Comparison of ENCODE assay signal across 24 cellular contexts in the genomic region with DNA sequence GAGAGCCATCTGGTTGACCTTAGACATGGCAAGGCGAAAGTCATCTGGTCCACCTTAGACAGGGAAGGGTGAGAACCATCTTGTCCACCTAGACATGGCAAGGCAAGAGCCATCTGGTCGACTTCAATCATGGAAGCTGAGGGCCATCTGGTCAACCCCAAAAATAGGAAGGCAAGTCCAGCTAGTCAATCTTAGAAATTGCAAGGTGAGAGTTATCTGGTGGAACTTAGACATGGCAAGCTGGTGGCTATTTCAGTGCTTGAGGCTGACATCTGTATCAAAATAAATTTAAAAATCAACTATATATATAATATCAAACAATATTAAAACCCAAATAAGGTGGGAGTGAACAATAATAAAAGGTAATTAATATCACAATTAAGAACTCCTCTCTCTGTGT.
A peak's percentile ranks its signal among the peaks of the same experiment; 100 is the strongest.
DNase-seq lines count a peak whose midpoint lies in the region; ATAC-seq, FAIRE-seq and TF ChIP-seq lines count a peak whose summit lies in the region.
"Had no signal": no experiment of that assay in that cellular context is flagged by ENCODE, and none has a peak within 500 bp of the region (broad histone marks: within the 10 kb centered on the region; RNA-seq: fewer than 3 reads in every experiment).

No MANE protein-coding gene starts in this region.

- H3K27me3 Mint-ChIP-seq in CD8-positive, alpha-beta memory T cell, result peaks cover 0 to under 1% of the 10 kb centered on the region in 2 donors
- H3K27me3 Mint-ChIP-seq: B cell; CD4-positive, alpha-beta T cell had no signal

- TF ChIP-seq POLR2A in A549 (IDR thresholded peaks at IDR 0.05; ENCODE audit: low read length), result 0 out of 2 replicates have a peak, but pooled peaks have one; percentile 16

- no peak overlapping the region for H2BK15ac ChIP-seq in neuronal stem cell (ENCODE audit: low read length)

- H3K9me3 ChIP-seq in A549 (peaks cover 68% of the 10 kb centered on the region), iPS-18c (ENCODE audit: control insufficient read depth, insufficient read depth, low read length) (peaks cover 41% of the 10 kb centered on the region), neuronal stem cell (replicated peaks in 1 of 2; ENCODE audit: control insufficient read depth in 2 of 2, insufficient read depth in 1 of 2, low read depth in 1 of 2, low read length in 2 of 2) (peaks cover 0 to 63% of the 10 kb centered on the region in 2 donors)
- H3K9me3 ChIP-seq in CD8-positive, alpha-beta memory T cell (ENCODE audit: low read length), result no peaks in the 10 kb centered on the region

- H2BK120ac ChIP-seq in neuronal stem cell (ENCODE audit: low read depth, low read length), result no peak overlapping the region

- H3K27ac ChIP-seq in A549 (no peak overlapping the region), neuronal stem cell (replicated peaks; ENCODE audit: low read length) (no peak overlapping the region), RWPE1 (no peak overlapping the region)
- H3K27ac ChIP-seq in CD8-positive, alpha-beta memory T cell (ENCODE audit: low read depth, low read length), result no peak overlapping the region
- H3K27ac ChIP-seq: BLaER1 treated with 17β-estradiol and CSF1 and Interleukin-3, amounts not matched to agents 10 nM and 100 nM; C4-2B had no signal

- peaks cover 6 to 19% (median 17%) of the 10 kb centered on the region in 5 donors for H3K9me3 Mint-ChIP-seq in CD8-positive, alpha-beta memory T cell

- H3K14ac ChIP-seq in neuronal stem cell (ENCODE audit: low read length), result no peak overlapping the region

- H3K27ac Mint-ChIP-seq in CD8-positive, alpha-beta memory T cell, result no peak overlapping the region
- H3K27ac Mint-ChIP-seq: B cell; CD4-positive, alpha-beta T cell; CD8-positive, alpha-beta T cell had no signal

- 0% methylated on average over 2 of the region's 2 CpGs for WGBS in A549 (ENCODE audit: missing lambda C conversion rate)
- no CpG with 5 or more reads among the region's 2 CpGs for WGBS in neuronal stem cell (ENCODE audit: extremely low coverage in 2 of 2, insufficient read length in 2 of 2, insufficient replicate concordance in 1 of 2), 2 donors

- no peak overlapping the region for H3K4ac ChIP-seq in neuronal stem cell (ENCODE audit: low read length)

- H3K4me1 ChIP-seq in A549 (no peaks in the 10 kb centered on the region), neuronal stem cell (ENCODE audit: control insufficient read depth in 2 of 2, insufficient read depth in 1 of 2, low read depth in 1 of 2, low read length in 2 of 2) (no peaks in the 10 kb centered on the region)
- H3K4me1 ChIP-seq in CD8-positive, alpha-beta memory T cell (ENCODE audit: insufficient read depth, low read length), result no peaks in the 10 kb centered on the region
- H3K4me1 ChIP-seq: BLaER1 treated with 17β-estradiol and CSF1 and Interleukin-3, amounts not matched to agents 10 nM and 100 nM had no signal

- no peak overlapping the region for H2BK5ac ChIP-seq in neuronal stem cell (ENCODE audit: low read length)

- H2AK5ac ChIP-seq in neuronal stem cell (ENCODE audit: low read depth, low read length), result no peak overlapping the region

- H3K4me3 ChIP-seq in A549 (no peak overlapping the region), iPS-18c (ENCODE audit: insufficient read depth, low read depth, low read length) (peak overlapping the region; percentile 11; the same call in 1 of the 2 replicates), neuronal stem cell (ENCODE audit: low read length in 2 of 2) (peak overlapping the region in 1 of 2 donors; percentile 39)
- H3K4me3 ChIP-seq in CD8-positive, alpha-beta memory T cell (ENCODE audit: low read length), result no peak overlapping the region
- H3K4me3 ChIP-seq: BLaER1 treated with 17β-estradiol and CSF1 and Interleukin-3, amounts not matched to agents 10 nM and 100 nM; GM12878 had no signal

- no peak overlapping the region for H2AFZ ChIP-seq in neuronal stem cell (ENCODE audit: low read length)

- DNase-seq in A549 (ENCODE audit: low read depth in 1 of 2, low spot score in 1 of 2) (no peak), neuronal stem cell (ENCODE audit: low spot score) (no peak), RWPE1 (ENCODE audit: low spot score) (no peak)
- DNase-seq in CD8-positive, alpha-beta memory T cell, result no peak
- DNase-seq: 8988T; AML-193; CD4-positive, alpha-beta T cell; CD8-positive, alpha-beta T cell; COR-L47; DMS153; DMS53; DMS79; DND-41; EL; GDM1 had no signal

- no peak overlapping the region for H4K8ac ChIP-seq in neuronal stem cell (ENCODE audit: low read depth, low read length)

- POLR2A ChIA-PET in A549 (lab: Yijun Ruan, JAX), result no interaction called here
- POLR2A ChIA-PET in RWPE1 (lab: Yijun Ruan, JAX; ENCODE audit: low non-redundant PET), result no interaction called here
- POLR2A ChIA-PET in CD8-positive, alpha-beta memory T cell (lab: Charles Lee), result no interaction called here

- no peak overlapping the region for H3K4me2 ChIP-seq in A549
- H3K4me2 ChIP-seq in neuronal stem cell (ENCODE audit: insufficient read depth, low read length, poor library complexity, severe bottlenecking), result no peak overlapping the region
- H3K4me2 ChIP-seq: BLaER1 treated with 17β-estradiol and CSF1 and Interleukin-3, amounts not matched to agents 10 nM and 100 nM had no signal

- no peak for TF ChIP-seq CTCF in A549 (IDR thresholded peaks at IDR 0.05)
- TF ChIP-seq CTCF in RWPE1 (conservative IDR thresholded peaks at IDR 0.05; ENCODE audit: low read depth), result no peak

- no peak for TF ChIP-seq RAD21 in A549 (conservative IDR thresholded peaks at IDR 0.05 in 1 of 2, IDR thresholded peaks at IDR 0.05 in 1 of 2)

- H3K4me1 Mint-ChIP-seq in CD8-positive, alpha-beta memory T cell, result peaks cover 0 to 1% (median 0%) of the 10 kb centered on the region in 3 donors
- H3K4me1 Mint-ChIP-seq: B cell had no signal

- no peaks in the 10 kb centered on the region for H3K79me1 ChIP-seq in neuronal stem cell (ENCODE audit: low read depth, low read length)

- no peak for TF ChIP-seq EP300 in A549 (IDR thresholded peaks at IDR 0.05)

- peak overlapping the region; percentile 50 for H3K9ac ChIP-seq in neuronal stem cell (ENCODE audit: low read depth, low read length, poor library complexity)
- H3K9ac ChIP-seq: BLaER1 treated with 17β-estradiol and CSF1 and Interleukin-3, amounts not matched to agents 10 nM and 100 nM had no signal

- no peak for FAIRE-seq in A549 (lab: Jason Lieb, UNC)
- FAIRE-seq: A204.1, GM12878, GM12892, GM18507 had no signal

- H3K27me3 ChIP-seq in neuronal stem cell (ENCODE audit: control insufficient read depth in 3 of 3, insufficient read depth in 3 of 3, low read depth in 1 of 3, low read length in 3 of 3), result no peaks in the 10 kb centered on the region
- H3K27me3 ChIP-seq in CD8-positive, alpha-beta memory T cell (ENCODE audit: insufficient read depth, low read length, poor library complexity, severe bottlenecking), result no peaks in the 10 kb centered on the region
- H3K27me3 ChIP-seq: BLaER1 treated with 17β-estradiol and CSF1 and Interleukin-3, amounts not matched to agents 10 nM and 100 nM had no signal

- H3K36me3 ChIP-seq in neuronal stem cell (replicated peaks in 1 of 2; ENCODE audit: control insufficient read depth in 2 of 2, insufficient read depth in 2 of 2, low read length in 2 of 2), result no peaks in the 10 kb centered on the region
- H3K36me3 ChIP-seq in CD8-positive, alpha-beta memory T cell (ENCODE audit: insufficient read depth, low read length), result no peaks in the 10 kb centered on the region
- H3K36me3 ChIP-seq: BLaER1 treated with 17β-estradiol and CSF1 and Interleukin-3, amounts not matched to agents 10 nM and 100 nM had no signal

- no peak overlapping the region for H3K4me3 Mint-ChIP-seq in CD8-positive, alpha-beta memory T cell
- H3K4me3 Mint-ChIP-seq: B cell; CD4-positive, alpha-beta T cell; CD8-positive, alpha-beta T cell had no signal

- H3K18ac ChIP-seq in neuronal stem cell (ENCODE audit: low read length), result no peak overlapping the region

- H3K23ac ChIP-seq in neuronal stem cell (ENCODE audit: low read depth, low read length, poor library complexity), result no peak overlapping the region

- CTCF ChIA-PET in A549 (lab: Yijun Ruan, JAX), result no interaction called here
- CTCF ChIA-PET in RWPE1 (lab: Yijun Ruan, JAX), result no interaction called here
- CTCF ChIA-PET in CD8-positive, alpha-beta memory T cell (lab: Charles Lee), result no interaction called here

- H3K36me3 Mint-ChIP-seq in CD8-positive, alpha-beta memory T cell, result peaks cover 0 to 8% (median 0%) of the 10 kb centered on the region in 3 donors
- H3K36me3 Mint-ChIP-seq: CD8-positive, alpha-beta T cell had no signal

- H2BK12ac ChIP-seq in neuronal stem cell (ENCODE audit: low read length), result no peak overlapping the region

- no peak overlapping the region for H4K91ac ChIP-seq in neuronal stem cell (ENCODE audit: low read depth, low read length, poor library complexity)

- ATAC-seq in A549 (no peak), HG02610 (IDR thresholded peaks at IDR 0.05; ENCODE audit: unreplicated experiment) (no peak)
- ATAC-seq: CD8-positive, alpha-beta T cell; GM12878 had no signal

TF ChIP-seq in A549, 52 proteins besides CTCF, POLR2A, EP300 and RAD21 (continues in another document):
- TF ChIP-seq ZC3H11A (IDR thresholded peaks at IDR 0.05) (no peak), CHD2 (IDR thresholded peaks at IDR 0.05; ENCODE audit: low read length, partially characterized antibody) (no peak), NR3C1 (IDR thresholded peaks at IDR 0.05) (no peak), HOXB13 (CRISPR knock-in tag; IDR thresholded peaks at IDR 0.05; ENCODE audit: low read depth) (no peak), CHD4 (IDR thresholded peaks at IDR 0.05; ENCODE audit: borderline replicate concordance) (no peak)
- TF ChIP-seq, protein P1, sequence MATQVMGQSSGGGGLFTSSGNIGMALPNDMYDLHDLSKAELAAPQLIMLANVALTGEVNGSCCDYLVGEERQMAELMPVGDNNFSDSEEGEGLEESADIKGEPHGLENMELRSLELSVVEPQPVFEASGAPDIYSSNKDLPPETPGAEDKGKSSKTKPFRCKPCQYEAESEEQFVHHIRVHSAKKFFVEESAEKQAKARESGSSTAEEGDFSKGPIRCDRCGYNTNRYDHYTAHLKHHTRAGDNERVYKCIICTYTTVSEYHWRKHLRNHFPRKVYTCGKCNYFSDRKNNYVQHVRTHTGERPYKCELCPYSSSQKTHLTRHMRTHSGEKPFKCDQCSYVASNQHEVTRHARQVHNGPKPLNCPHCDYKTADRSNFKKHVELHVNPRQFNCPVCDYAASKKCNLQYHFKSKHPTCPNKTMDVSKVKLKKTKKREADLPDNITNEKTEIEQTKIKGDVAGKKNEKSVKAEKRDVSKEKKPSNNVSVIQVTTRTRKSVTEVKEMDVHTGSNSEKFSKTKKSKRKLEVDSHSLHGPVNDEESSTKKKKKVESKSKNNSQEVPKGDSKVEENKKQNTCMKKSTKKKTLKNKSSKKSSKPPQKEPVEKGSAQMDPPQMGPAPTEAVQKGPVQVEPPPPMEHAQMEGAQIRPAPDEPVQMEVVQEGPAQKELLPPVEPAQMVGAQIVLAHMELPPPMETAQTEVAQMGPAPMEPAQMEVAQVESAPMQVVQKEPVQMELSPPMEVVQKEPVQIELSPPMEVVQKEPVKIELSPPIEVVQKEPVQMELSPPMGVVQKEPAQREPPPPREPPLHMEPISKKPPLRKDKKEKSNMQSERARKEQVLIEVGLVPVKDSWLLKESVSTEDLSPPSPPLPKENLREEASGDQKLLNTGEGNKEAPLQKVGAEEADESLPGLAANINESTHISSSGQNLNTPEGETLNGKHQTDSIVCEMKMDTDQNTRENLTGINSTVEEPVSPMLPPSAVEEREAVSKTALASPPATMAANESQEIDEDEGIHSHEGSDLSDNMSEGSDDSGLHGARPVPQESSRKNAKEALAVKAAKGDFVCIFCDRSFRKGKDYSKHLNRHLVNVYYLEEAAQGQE (IDR thresholded peaks at IDR 0.05), result no peak
